Comparison of ENCODE assay signal across 8 cellular contexts in the genomic region with DNA sequence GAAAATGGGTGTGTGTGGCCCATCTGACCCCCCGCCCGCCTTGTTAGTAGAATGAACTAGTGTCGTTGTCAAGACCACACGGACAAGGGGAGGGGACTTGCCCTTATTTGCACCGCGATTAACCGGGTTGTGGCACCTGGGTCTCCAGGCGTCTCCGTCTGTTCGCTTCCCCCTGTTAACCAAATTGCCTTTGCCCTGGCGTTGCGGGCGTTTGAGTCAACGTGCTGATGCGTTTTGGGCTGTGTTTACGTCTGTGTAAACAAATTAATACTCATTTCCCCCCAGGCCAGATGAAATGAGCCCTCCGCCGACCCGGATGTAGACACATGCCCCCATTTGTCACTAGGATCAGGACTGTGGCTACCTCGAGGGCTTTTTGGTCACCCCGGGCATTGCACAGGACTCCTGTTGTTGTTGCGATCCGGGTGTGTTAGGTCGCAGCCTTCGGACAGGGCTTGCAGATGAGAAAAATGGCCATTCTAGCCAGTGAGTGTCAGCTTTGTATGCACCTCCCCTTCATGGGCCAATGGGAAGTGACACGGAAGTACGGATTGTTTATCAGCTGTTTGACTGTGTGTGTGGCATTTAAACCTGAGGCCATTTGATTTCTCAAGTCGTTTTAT. TPM values are rescaled to one million over a fixed set of nuclear protein-coding genes. Genes with fewer than 3 reads are reported as not detected.
DNase-seq lines count a peak whose midpoint lies in the region; ATAC-seq and TF ChIP-seq lines count a peak whose summit lies in the region.

No MANE protein-coding gene starts in this region.

- no peaks in the 10 kb centered on the region for H3K27me3 Mint-ChIP-seq in progenitor cell of endocrine pancreas

- H3K36me3 ChIP-seq in uterus: no peaks in the 10 kb centered on the region

- peak; percentile 27 for TF ChIP-seq POLR2A in NB4 (IDR thresholded peaks at IDR 0.05; ENCODE audit: extremely low read depth, insufficient read length)
- peak; percentile 22 to 55 for TF ChIP-seq POLR2A in uterus (IDR thresholded peaks at IDR 0.05)

- intact Hi-C loops in left cardiac atrium (cut with DNase I): loop anchor here in 1 of 2 donors (10.0 kb wide), 1 partner anchor 110 kb away; no protein-coding TSS in a partner anchor
- intact Hi-C loops in uterus (cut with DNase I; ENCODE audit: low total_unique reads): no loop called here

- H3K27ac ChIP-seq in uterus: peak overlapping the region; percentile 90 to 95

- no peaks in the 10 kb centered on the region for H3K9me3 ChIP-seq in uterus

- H3K4me3 Mint-ChIP-seq in progenitor cell of endocrine pancreas (ENCODE audit: low read depth): peak overlapping the region; percentile 89

- ATAC-seq in HG02588 (IDR thresholded peaks at IDR 0.05; ENCODE audit: unreplicated experiment) (peak; percentile 84), left cardiac atrium (peak; percentile 94)

- H3K4me3 ChIP-seq in GM12864 (ENCODE audit: low read depth, low read length): peak overlapping the region; percentile 83
- H3K4me3 ChIP-seq in NB4 (ENCODE audit: low read depth, low read length): peak overlapping the region; percentile 96
- H3K4me3 ChIP-seq in uterus: peak overlapping the region; percentile 79 to 95

- no peaks in the 10 kb centered on the region for H3K27me3 ChIP-seq in uterus

- DNase-seq in GM12864 (ENCODE audit: low read depth) (peak; percentile 67), NB4 (ENCODE audit: low read depth) (peak; percentile 91), SW 1271 (lab: John Stamatoyannopoulos, UW) (peak; percentile 41 to 78), amniotic epithelial cell (ENCODE audit: low read depth) (peak; percentile 93), left cardiac atrium (peak; percentile 65), progenitor cell of endocrine pancreas (ENCODE audit: low spot score, unreplicated experiment) (peak; percentile 45), uterus (peak; percentile 61 to 74)

- H3K9me3 Mint-ChIP-seq in progenitor cell of endocrine pancreas (ENCODE audit: low read depth): no peaks in the 10 kb centered on the region

- H3K4me1 ChIP-seq in uterus: peaks cover 0 to 8% of the 10 kb centered on the region in 2 donors

- H3K4me1 Mint-ChIP-seq in progenitor cell of endocrine pancreas (ENCODE audit: low read depth): peaks cover 15% of the 10 kb centered on the region

- peak overlapping the region; percentile 99 for H3K27ac Mint-ChIP-seq in progenitor cell of endocrine pancreas

- TF ChIP-seq CTCF in GM12864 (IDR thresholded peaks at IDR 0.05; ENCODE audit: low read depth, low read length, missing control alignments): no peak
- no peak for TF ChIP-seq CTCF in NB4 (IDR thresholded peaks at IDR 0.05; ENCODE audit: low read depth, low read length)
- TF ChIP-seq CTCF in progenitor cell of endocrine pancreas (IDR thresholded peaks at IDR 0.05; ENCODE audit: unreplicated experiment): no peak
- no peak for TF ChIP-seq CTCF in uterus (IDR thresholded peaks at IDR 0.05)

- no peaks in the 10 kb centered on the region for H3K36me3 Mint-ChIP-seq in progenitor cell of endocrine pancreas (ENCODE audit: insufficient read depth)

RNA-seq across cellular contexts. Expression of gene RBL2, which starts 0.9 kb away (rescaled TPM):
- total RNA-seq in left cardiac atrium (10 to 100 TPM; 40.4 to 40.7 TPM), progenitor cell of endocrine pancreas (37.7 and 39.1 TPM in 2 replicates), uterus (100 to 1,000 TPM in 2 of 4 donors, 10 to 100 TPM in 2; 91.2 to 162 (median 118) TPM)

Comparison
In these comparisons a context has a peak if more than half of its experiments do, and no peak if none do; other contexts are left out.
1. Peak in every context shown above with its lines: DNase-seq, ATAC-seq, H3K4me3 ChIP-seq and H3K27ac ChIP-seq.